In genomic region chr11:67056640-67057409, GRCh38 we compare ENCODE assay signal across 8 cellular contexts. TPM values are rescaled to one million over a fixed set of nuclear protein-coding genes. Genes with fewer than 3 reads are reported as not detected.
A peak's percentile ranks its signal among the peaks of the same experiment; 100 is the strongest.
DNase-seq lines count a peak whose midpoint lies in the region; ATAC-seq and TF ChIP-seq lines count a peak whose summit lies in the region.

Gene RHOD, plus strand, starts transcription at chr11:67056847. Its CDS starts 56 bp downstream, at chr11:67056903.

- H3K27ac Mint-ChIP-seq in memory B cell = peak within 1 kb of the TSS; percentile 31

- intact Hi-C loops in dorsolateral prefrontal cortex (cut with DNase I) = no loop called here

- WGBS in tibial nerve, 2 donors = 13 to 26% methylated on average over 27 to 31 of the region's 69 CpGs

- no peak for TF ChIP-seq POLR2A in tibial nerve (IDR thresholded peaks at IDR 0.05)

- H3K36me3 ChIP-seq in tibial nerve = no peaks in the 10 kb centered on the region

- H3K9me3 Mint-ChIP-seq in memory B cell = no peaks in the 10 kb centered on the region

- peaks cover 8% of the 10 kb centered on the region for H3K4me1 Mint-ChIP-seq in memory B cell

- peak within 1 kb of the TSS in 3 of 59 donors; percentile 14 to 52 (median 29) for H3K27ac ChIP-seq in dorsolateral prefrontal cortex
- peak within 1 kb of the TSS in 3 of 4 donors; percentile 45 to 72 (median 48) for H3K27ac ChIP-seq in tibial nerve

- no peaks in the 10 kb centered on the region for H3K36me3 Mint-ChIP-seq in memory B cell

- TF ChIP-seq CTCF in dorsolateral prefrontal cortex (IDR thresholded peaks at IDR 0.05 in 54 of 56, conservative IDR thresholded peaks at IDR 0.05 in 2 of 56; ENCODE audit: low read depth in 1 of 56, partially characterized antibody in 56 of 56) = no peak
- TF ChIP-seq CTCF in tibial nerve (IDR thresholded peaks at IDR 0.05) = peak in 1 of 5 experiments; percentile 11

- ATAC-seq in memory B cell (ENCODE audit: low read depth) (peak; percentile 80), HG02840 (IDR thresholded peaks at IDR 0.05; ENCODE audit: low FRiP score, unreplicated experiment) (no peak), GM21515 (IDR thresholded peaks at IDR 0.05; ENCODE audit: unreplicated experiment) (no peak)

- H3K27me3 Mint-ChIP-seq in memory B cell = peaks cover 18% of the 10 kb centered on the region

- DNase-seq in EL (peak; percentile 46), T-helper 9 cell (peak; percentile 12), dorsolateral prefrontal cortex (no peak), memory B cell (ENCODE audit: low spot score in 2 of 2) (peak in 1 of 2 donors; percentile 32), tibial nerve (ENCODE audit: low spot score in 2 of 2) (peak in 1 of 2 donors; percentile 18), MV-4-11 (lab: John Stamatoyannopoulos, UW) (no peak)

- H3K4me3 ChIP-seq in dorsolateral prefrontal cortex (peak within 1 kb of the TSS in 56 of 59 donors; percentile 1 to 61 (median 40)), tibial nerve (peak within 1 kb of the TSS; percentile 41 to 58 (median 50))

- TF ChIP-seq EP300 in tibial nerve (IDR thresholded peaks at IDR 0.05) = no peak

- peak within 1 kb of the TSS; percentile 84 for H3K4me3 Mint-ChIP-seq in memory B cell

- peaks cover 0 to 28% (median 17%) of the 10 kb centered on the region in 4 donors for H3K4me1 ChIP-seq in tibial nerve

- no peaks in the 10 kb centered on the region for H3K9me3 ChIP-seq in tibial nerve

- H3K27me3 ChIP-seq in dorsolateral prefrontal cortex = peaks cover 0 to 23% (median 7%) of the 10 kb centered on the region in 45 donors
- peaks cover 0 to 15% of the 10 kb centered on the region in 2 donors for H3K27me3 ChIP-seq in tibial nerve

RNA-seq across cellular contexts. Expression of gene RHOD, which starts in this region (rescaled TPM):
- total RNA-seq in dorsolateral prefrontal cortex = 1 to 10 TPM in 65 of 120 experiments, under 1 TPM in 38, not detected in 17; 0.31 to 5.2 (median 1.2) TPM
- 10 to 100 TPM; 15.9 to 30.8 (median 24.4) TPM for total RNA-seq in tibial nerve

Comparison
In these comparisons a context has a peak if more than half of its experiments do, and no peak if none do; other contexts are left out.
1. DNase-seq: peak in EL (single experiment) and T-helper 9 cell (single experiment); none in dorsolateral prefrontal cortex (0 of 10) and MV-4-11 (single experiment).